Comparison of ENCODE assay signal across 8 cellular contexts in genomic region chr11:16986434-16987204, GRCh38. TPM values are rescaled to one million over a fixed set of nuclear protein-coding genes. Genes with fewer than 3 reads are reported as not detected.
DNase-seq lines count a peak whose midpoint lies in the region; ATAC-seq and TF ChIP-seq lines count a peak whose summit lies in the region.

No MANE protein-coding gene starts in this region.

- H3K4me3 ChIP-seq in OCI-LY7 (ENCODE audit: low read depth, low read length, poor library complexity, severe bottlenecking): no peak overlapping the region
- H3K4me3 ChIP-seq in retinal pigment epithelial cell (ENCODE audit: low read length): no peak overlapping the region

- H3K9me2 ChIP-seq in OCI-LY7 (ENCODE audit: insufficient read depth, low read length): no peaks in the 10 kb centered on the region

- CTCF ChIA-PET in OCI-LY7 (lab: Charles Lee; ENCODE audit: unreplicated experiment): no interaction called here

- no peaks in the 10 kb centered on the region for H3K79me2 ChIP-seq in OCI-LY7 (ENCODE audit: insufficient read depth, low read depth, low read length)

- H2AFZ ChIP-seq in OCI-LY7 (ENCODE audit: low read length): peak overlapping the region; percentile 30; the same call in 1 of the 2 replicates

- H3K27ac ChIP-seq in OCI-LY7 (ENCODE audit: low read depth, low read length, poor library complexity, severe bottlenecking): no peak overlapping the region

- no peaks in the 10 kb centered on the region for H3K9me3 ChIP-seq in OCI-LY7 (ENCODE audit: low read length)

- peak; percentile 16 for DNase-seq in NCI-H748 (lab: John Stamatoyannopoulos, UW; ENCODE audit: unreplicated experiment)
- no peak for DNase-seq in NCI-H748 treated with DMSO at 0.1 percent for 48 hours (lab: John Stamatoyannopoulos, UW)
- peak; percentile 5 for DNase-seq in OCI-LY7 (ENCODE audit: low spot score)
- peak; percentile 86 for DNase-seq in amniotic epithelial cell (ENCODE audit: low read depth)
- peak; percentile 87 for DNase-seq in retinal pigment epithelial cell (ENCODE audit: low read depth)
- DNase-seq in D341Med (ENCODE audit: low spot score): no peak
- DNase-seq in NCI-H1048 (lab: John Stamatoyannopoulos, UW): no peak

- BruUV-seq in OCI-LY7 (replicated peaks; lab: Mats Ljungman, UMichigan): no TSS peak

- POLR2A ChIA-PET in OCI-LY7 (lab: Charles Lee): interaction anchor here (1.3 kb wide), 1 partner anchor 10 kb away, joined by 3 read pairs; no protein-coding TSS in a partner anchor

- peak; percentile 96 for ATAC-seq in HG02852 (IDR thresholded peaks at IDR 0.05; ENCODE audit: unreplicated experiment)

- peak overlapping the region; percentile 17; the same call in 1 of the 2 replicates for H3K4me2 ChIP-seq in OCI-LY7 (ENCODE audit: low read length)

- no peaks in the 10 kb centered on the region for H4K20me1 ChIP-seq in OCI-LY7 (ENCODE audit: insufficient read depth, low read length)

- no peaks in the 10 kb centered on the region for H3K36me3 ChIP-seq in OCI-LY7 (ENCODE audit: insufficient read depth, low read length)

- TF ChIP-seq CTCF in OCI-LY7 (conservative IDR thresholded peaks at IDR 0.05; ENCODE audit: low read length) (no peak), retinal pigment epithelial cell (conservative IDR thresholded peaks at IDR 0.05; ENCODE audit: low read depth, low read length) (no peak)

- intact Hi-C loops in OCI-LY7 (cut with micrococcal nuclease; ENCODE audit: unreplicated experiment): no loop called here

- no peaks in the 10 kb centered on the region for H3K4me1 ChIP-seq in OCI-LY7 (ENCODE audit: insufficient read depth, low read length, poor library complexity, severe bottlenecking)

RNA-seq across cellular contexts. Expression of gene PLEKHA7, which starts 27.6 kb away (rescaled TPM):
- total RNA-seq in OCI-LY7 (2014; rRNA removed; shearing (Covaris generic)): 0.13 TPM in 1 of 2 replicates, not detected in the other
- total RNA-seq in OCI-LY7 (2022): not detected in 2 replicates

Comparison
In these comparisons a context has a peak if more than half of its experiments do, and no peak if none do; other contexts are left out.
1. DNase-seq: peak in NCI-H748 (single experiment), OCI-LY7 (single experiment), amniotic epithelial cell (single experiment) and retinal pigment epithelial cell (single experiment); none in NCI-H748 treated with DMSO at 0.1 percent for 48 hours (single experiment), D341Med (single experiment) and NCI-H1048 (single experiment).